15 cellular contexts compared by ENCODE assay signal in the genomic region with DNA sequence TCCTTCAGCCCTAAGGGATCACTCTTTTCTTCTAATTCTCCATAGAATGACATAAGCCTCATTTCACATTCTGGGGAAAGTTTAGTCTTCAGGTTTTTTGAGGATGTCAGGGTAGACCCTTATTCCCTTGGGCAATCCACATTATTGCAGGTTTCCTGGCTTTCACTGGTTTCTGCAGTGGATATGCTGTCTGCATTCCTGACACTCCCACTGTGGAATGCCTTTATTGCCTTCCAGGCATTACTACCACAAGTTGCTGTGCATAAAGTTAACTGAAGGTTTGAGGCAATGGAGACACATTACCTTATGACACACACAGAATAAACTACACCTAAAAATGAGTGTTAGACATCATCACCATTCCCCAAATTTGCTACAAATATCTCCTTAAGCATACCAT. TPM values are rescaled to one million over a fixed set of nuclear protein-coding genes. Genes with fewer than 3 reads are reported as not detected.
DNase-seq lines count a peak whose midpoint lies in the region; ATAC-seq, FAIRE-seq and TF ChIP-seq lines count a peak whose summit lies in the region.
"Had no signal": no experiment of that assay in that cellular context is flagged by ENCODE, and none has a peak within 500 bp of the region (broad histone marks: within the 10 kb centered on the region; RNA-seq: fewer than 3 reads in every experiment).

No MANE protein-coding gene starts in this region.

- H3K36me3 ChIP-seq in GM23248 (ENCODE audit: low read depth) = no peaks in the 10 kb centered on the region
- no peaks in the 10 kb centered on the region for H3K36me3 ChIP-seq in astrocyte (ENCODE audit: insufficient read depth, low read length)
- H3K36me3 ChIP-seq in keratinocyte (ENCODE audit: control insufficient read depth in 2 of 2, extremely low read depth in 1 of 2, insufficient read depth in 2 of 2, low read length in 2 of 2) = no peaks in the 10 kb centered on the region
- no peaks in the 10 kb centered on the region for H3K36me3 ChIP-seq in WERI-Rb-1
- H3K36me3 ChIP-seq: MG63 had no signal

- H3K9me3 Mint-ChIP-seq in astrocyte (ENCODE audit: unreplicated experiment) = no peaks in the 10 kb centered on the region
- no peaks in the 10 kb centered on the region for H3K9me3 Mint-ChIP-seq in stimulated activated naive B cell treated with anti-CD40 and anti-IgM and Interleukin-4, amounts not matched to agents 10 μg/mL and 1 μg/mL and 100 μg/mL, for 72 hours

- H4K20me1 ChIP-seq in GM23248 (ENCODE audit: insufficient read depth) (no peaks in the 10 kb centered on the region), astrocyte (ENCODE audit: insufficient read depth, low read length) (no peaks in the 10 kb centered on the region), keratinocyte (ENCODE audit: control insufficient read depth, extremely low read depth, insufficient read depth, low read length) (no peaks in the 10 kb centered on the region)

- no peaks in the 10 kb centered on the region for H3K36me3 Mint-ChIP-seq in astrocyte (ENCODE audit: low read depth, unreplicated experiment)
- H3K36me3 Mint-ChIP-seq in stimulated activated naive B cell treated with anti-CD40 and anti-IgM and Interleukin-4, amounts not matched to agents 10 μg/mL and 1 μg/mL and 100 μg/mL, for 72 hours = no peaks in the 10 kb centered on the region
- H3K36me3 Mint-ChIP-seq: CD4-positive, CD25-positive, alpha-beta regulatory T cell; naive B cell had no signal

- in situ Hi-C loops in GM23248 (cut with MboI) = no loop called here

- FAIRE-seq in astrocyte (lab: Jason Lieb, UNC) (peak; percentile 80), keratinocyte (lab: Jason Lieb, UNC) (peak; percentile 59)

- H3K27ac ChIP-seq in GM23248 (no peak overlapping the region), astrocyte (ENCODE audit: low read depth, low read length) (no peak overlapping the region), keratinocyte (ENCODE audit: control insufficient read depth, insufficient read depth, low read length) (no peak overlapping the region), WERI-Rb-1 (no peak overlapping the region)

- H3K9ac ChIP-seq in GM23248 (no peak overlapping the region), astrocyte (ENCODE audit: low read length) (no peak overlapping the region), keratinocyte (ENCODE audit: control insufficient read depth, extremely low read depth, insufficient read depth, low read length) (no peak overlapping the region)

- TF ChIP-seq CTCF in astrocyte (IDR thresholded peaks at IDR 0.05; ENCODE audit: insufficient read depth, low read depth, low read length) (no peak), keratinocyte (optimal IDR thresholded peaks at IDR 0.05 in 1 of 3, IDR thresholded peaks at IDR 0.05 in 1 of 3, conservative IDR thresholded peaks at IDR 0.05 in 1 of 3; ENCODE audit: extremely low read depth in 1 of 3, insufficient read depth in 2 of 3, low read length in 3 of 3) (no peak), WERI-Rb-1 (IDR thresholded peaks at IDR 0.05; ENCODE audit: low read depth, low read length) (no peak)

- H3K9me3 ChIP-seq in GM23248 (ENCODE audit: low read depth) (no peaks in the 10 kb centered on the region), astrocyte (ENCODE audit: insufficient read depth, low read depth, low read length) (no peaks in the 10 kb centered on the region), keratinocyte (ENCODE audit: control insufficient read depth, low read depth, low read length) (no peaks in the 10 kb centered on the region), WERI-Rb-1 (ENCODE audit: severe bottlenecking) (no peaks in the 10 kb centered on the region)
- H3K9me3 ChIP-seq: MG63 had no signal

- H3K9me2 ChIP-seq in GM23248 (ENCODE audit: insufficient read depth) = no peaks in the 10 kb centered on the region

- H2AFZ ChIP-seq in GM23248 = no peak overlapping the region
- H2AFZ ChIP-seq in astrocyte (ENCODE audit: low read depth, low read length) = no peak overlapping the region
- H2AFZ ChIP-seq in keratinocyte (ENCODE audit: control insufficient read depth, low read length) = no peak overlapping the region

- peak overlapping the region; percentile 70 for H3K27ac Mint-ChIP-seq in astrocyte (ENCODE audit: unreplicated experiment)
- no peak overlapping the region for H3K27ac Mint-ChIP-seq in stimulated activated naive B cell treated with anti-CD40 and anti-IgM and Interleukin-4, amounts not matched to agents 10 μg/mL and 1 μg/mL and 100 μg/mL, for 72 hours
- H3K27ac Mint-ChIP-seq: naive B cell had no signal

- ATAC-seq in stimulated activated naive B cell treated with anti-CD40 and anti-IgM and Interleukin-4, amounts not matched to agents 10 μg/mL and 1 μg/mL and 100 μg/mL, for 72 hours (replicated peaks) = no peak
- no peak for ATAC-seq in GM18870 (IDR thresholded peaks at IDR 0.05; ENCODE audit: unreplicated experiment)

- H3K27me3 ChIP-seq in GM23248 (replicated peaks; ENCODE audit: insufficient read depth) = no peaks in the 10 kb centered on the region
- no peaks in the 10 kb centered on the region for H3K27me3 ChIP-seq in astrocyte (ENCODE audit: insufficient read depth, low read length)
- H3K27me3 ChIP-seq in keratinocyte (ENCODE audit: control insufficient read depth, extremely low read depth, insufficient read depth, low read length) = no peaks in the 10 kb centered on the region
- peaks cover 57% of the 10 kb centered on the region for H3K27me3 ChIP-seq in WERI-Rb-1 (ENCODE audit: insufficient read depth, low read depth, severe bottlenecking)
- H3K27me3 ChIP-seq: MG63 had no signal

- H3K27me3 Mint-ChIP-seq in astrocyte (ENCODE audit: low read depth, unreplicated experiment) = no peaks in the 10 kb centered on the region
- H3K27me3 Mint-ChIP-seq in stimulated activated naive B cell treated with anti-CD40 and anti-IgM and Interleukin-4, amounts not matched to agents 10 μg/mL and 1 μg/mL and 100 μg/mL, for 72 hours = no peaks in the 10 kb centered on the region
- H3K27me3 Mint-ChIP-seq: CD4-positive, CD25-positive, alpha-beta regulatory T cell; naive B cell had no signal

- no peak overlapping the region for H3K4me3 Mint-ChIP-seq in astrocyte (ENCODE audit: unreplicated experiment)
- H3K4me3 Mint-ChIP-seq in stimulated activated naive B cell treated with anti-CD40 and anti-IgM and Interleukin-4, amounts not matched to agents 10 μg/mL and 1 μg/mL and 100 μg/mL, for 72 hours = no peak overlapping the region
- H3K4me3 Mint-ChIP-seq: naive B cell had no signal

- H3K4me1 Mint-ChIP-seq in astrocyte (ENCODE audit: low read depth, unreplicated experiment) = peaks cover 36% of the 10 kb centered on the region
- H3K4me1 Mint-ChIP-seq in stimulated activated naive B cell treated with anti-CD40 and anti-IgM and Interleukin-4, amounts not matched to agents 10 μg/mL and 1 μg/mL and 100 μg/mL, for 72 hours = peaks cover 0 to 2% of the 10 kb centered on the region in 2 donors
- H3K4me1 Mint-ChIP-seq: naive B cell had no signal

- no peaks in the 10 kb centered on the region for H3K9me1 ChIP-seq in keratinocyte (ENCODE audit: control insufficient read depth, extremely low read depth, insufficient read depth, low read length)

- H3K79me2 ChIP-seq in GM23248 (ENCODE audit: insufficient read depth) = no peaks in the 10 kb centered on the region
- H3K79me2 ChIP-seq in astrocyte (ENCODE audit: insufficient read depth, low read length) = no peaks in the 10 kb centered on the region
- no peaks in the 10 kb centered on the region for H3K79me2 ChIP-seq in keratinocyte (ENCODE audit: control insufficient read depth, insufficient read depth, low read length)

- H3K4me3 ChIP-seq in GM23248 (no peak overlapping the region), astrocyte (ENCODE audit: insufficient read depth, low read depth, low read length) (no peak overlapping the region), keratinocyte (ENCODE audit: control insufficient read depth in 2 of 3, extremely low read depth in 1 of 3, insufficient read depth in 2 of 3, low read depth in 1 of 3, low read length in 3 of 3) (no peak overlapping the region), WERI-Rb-1 (ENCODE audit: low read depth, low read length) (no peak overlapping the region)
- H3K4me3 ChIP-seq: MG63 had no signal

- dilution Hi-C loops in keratinocyte (cut with MboI; ENCODE audit: extremely low pct_ligation_motif_present, low sequenced_read_pairs) = no loop called here

- peak; percentile 64 for DNase-seq in AG20443 (ENCODE audit: low spot score)
- DNase-seq in GM23248 = peak; percentile 62
- peak; percentile 81 for DNase-seq in astrocyte (ENCODE audit: low read depth)
- no peak for DNase-seq in keratinocyte (ENCODE audit: low read depth, low spot score)
- no peak for DNase-seq in stimulated activated naive B cell treated with anti-CD40 and anti-IgM and Interleukin-4, amounts not matched to agents 10 μg/mL and 1 μg/mL and 100 μg/mL, for 72 hours
- DNase-seq in WERI-Rb-1 = no peak
- no peak for DNase-seq in NAMALWA (ENCODE audit: low spot score)
- DNase-seq: anterior cingulate cortex; CD4-positive, CD25-positive, alpha-beta regulatory T cell; GF-D8; MG63; naive B cell; retina; SHP77 had no signal

- H3K4me1 ChIP-seq in GM23248 (ENCODE audit: insufficient read depth) = peaks cover 41% of the 10 kb centered on the region
- H3K4me1 ChIP-seq in astrocyte (ENCODE audit: insufficient read depth, low read length) = no peaks in the 10 kb centered on the region
- peaks cover 19% of the 10 kb centered on the region for H3K4me1 ChIP-seq in keratinocyte (ENCODE audit: control insufficient read depth, extremely low read depth, insufficient read depth, low read length)

- H3F3A ChIP-seq in GM23248 (ENCODE audit: insufficient read depth) = peaks cover 28% of the 10 kb centered on the region

- no peak overlapping the region for H3K4me2 ChIP-seq in GM23248 (ENCODE audit: unreplicated experiment)
- H3K4me2 ChIP-seq in astrocyte (ENCODE audit: low read length) = no peak overlapping the region
- peak overlapping the region; percentile 0 for H3K4me2 ChIP-seq in keratinocyte (ENCODE audit: control insufficient read depth, extremely low read depth, insufficient read depth, low read depth, low read length)

RNA-seq across cellular contexts. Expression of gene FASLG, which starts 12.7 kb away (rescaled TPM):
- not detected in 2 replicates for total RNA-seq in GM23248 (2014; rRNA removed; shearing (Covaris generic))
- polyA plus RNA-seq in GM23248 (2016; fragmentation: Nextera tagmentation; extraction: Ambion mirVana) (not detected in 2 replicates), keratinocyte (0.03 to 0.04 TPM in 2 of 3 replicates, not detected in the other)
- not detected in 2 replicates for total RNA-seq in astrocyte
- not detected for polyA plus RNA-seq in keratinocyte (2011; ENCODE audit: low read depth)
- polyA plus RNA-seq in keratinocyte (2011; cell fraction: cytosol; rRNA removed) = 0.07 TPM in 1 of 2 replicates, not detected in the other
- not detected in 2 replicates for polyA plus RNA-seq in keratinocyte (2011; cell fraction: nucleus; rRNA removed)
- not detected in 2 replicates for polyA plus RNA-seq in keratinocyte (2012; ENCODE audit: low replicate concordance)
- polyA minus RNA-seq in keratinocyte = not detected in 3 replicates
- polyA minus RNA-seq in keratinocyte (2011; cell fraction: cytosol; rRNA and poly(A)+ RNA removed) = not detected
- polyA minus RNA-seq in keratinocyte (2011; cell fraction: nucleus; rRNA and poly(A)+ RNA removed) = not detected in 2 replicates

Comparison
In these comparisons a context has a peak if more than half of its experiments do, and no peak if none do; other contexts are left out.
1. DNase-seq: peak in AG20443 (single experiment), GM23248 (single experiment) and astrocyte (single experiment); none in keratinocyte (single experiment), stimulated activated naive B cell treated with anti-CD40 and anti-IgM and Interleukin-4, amounts not matched to agents 10 μg/mL and 1 μg/mL and 100 μg/mL, for 72 hours (single experiment), WERI-Rb-1 (single experiment) and NAMALWA (single experiment).